Comparison of ENCODE assay signal across 9 cellular contexts in genomic region chr1:204089044-204089751, GRCh38. TPM values are rescaled to one million over a fixed set of nuclear protein-coding genes. Genes with fewer than 3 reads are reported as not detected.
DNase-seq lines count a peak whose midpoint lies in the region; ATAC-seq and TF ChIP-seq lines count a peak whose summit lies in the region.
"Had no signal": no experiment of that assay in that cellular context is flagged by ENCODE, and none has a peak within 500 bp of the region (broad histone marks: within the 10 kb centered on the region; RNA-seq: fewer than 3 reads in every experiment).

No MANE protein-coding gene starts in this region.

- intact Hi-C loops in left lung (cut with DNase I): no loop called here

- H3K9me3 ChIP-seq in GM23248 (ENCODE audit: low read depth) (no peaks in the 10 kb centered on the region), left lung (no peaks in the 10 kb centered on the region)

- H3K27me3 ChIP-seq in GM23248 (replicated peaks; ENCODE audit: insufficient read depth) (no peaks in the 10 kb centered on the region), left lung (no peaks in the 10 kb centered on the region)

- no peaks in the 10 kb centered on the region for H3K9me2 ChIP-seq in GM23248 (ENCODE audit: insufficient read depth)

- no peak overlapping the region for H3K4me3 ChIP-seq in GM23248
- peak overlapping the region; percentile 50 for H3K4me3 ChIP-seq in coronary artery
- H3K4me3 ChIP-seq in left lung: no peak overlapping the region
- no peak overlapping the region for H3K4me3 ChIP-seq in skeletal muscle cell (ENCODE audit: low read depth, low read length)

- TF ChIP-seq CTCF in coronary artery (IDR thresholded peaks at IDR 0.05) (no peak), left lung (IDR thresholded peaks at IDR 0.05) (no peak)

- H3K36me3 ChIP-seq in GM23248 (ENCODE audit: low read depth): no peaks in the 10 kb centered on the region
- no peaks in the 10 kb centered on the region for H3K36me3 ChIP-seq in left lung

- peak overlapping the region; percentile 51 for H3K9ac ChIP-seq in GM23248

- peak overlapping the region; percentile 60 for H2AFZ ChIP-seq in GM23248

- peaks cover 9% of the 10 kb centered on the region; the same call in 1 of the 2 replicates for H3K4me1 ChIP-seq in GM23248 (ENCODE audit: insufficient read depth)
- peaks cover 25 to 84% of the 10 kb centered on the region in 2 donors for H3K4me1 ChIP-seq in left lung

- ATAC-seq in left lung: no peak

- H3K79me2 ChIP-seq in GM23248 (ENCODE audit: insufficient read depth): peaks cover 73% of the 10 kb centered on the region

- peak overlapping the region; percentile 22 for H3K4me2 ChIP-seq in GM23248 (ENCODE audit: unreplicated experiment)

- peak; percentile 64 for DNase-seq in GM23248
- peak; percentile 82 for DNase-seq in coronary artery (ENCODE audit: low spot score)
- peak in 1 of 2 donors; percentile 65 for DNase-seq in left lung
- DNase-seq in skeletal muscle cell (ENCODE audit: low read depth): peak; percentile 76
- no peak for DNase-seq in germinal center (ENCODE audit: low spot score)
- DNase-seq in NCI-H2081 (lab: John Stamatoyannopoulos, UW): no peak
- DNase-seq in cerebellar cortex (ENCODE audit: low spot score): no peak
- no peak for DNase-seq in OCI-M2 (lab: John Stamatoyannopoulos, UW; ENCODE audit: unreplicated experiment)
- DNase-seq: NCI-H1436 treated with DMSO at 0.1 percent for 48 hours had no signal

- in situ Hi-C loops in GM23248 (cut with MboI): no loop called here

- 26 to 31% methylated on average over 15 of the region's 15 CpGs for WGBS in GM23248 (ENCODE audit: low coverage in 1 of 2, low lambda C conversion rate in 2 of 2, missing lambda C conversion rate in 2 of 2), 2 experiments

- peak overlapping the region; percentile 30; the same call in 1 of the 2 replicates for H3K27ac ChIP-seq in GM23248
- peak overlapping the region; percentile 47 to 83 for H3K27ac ChIP-seq in coronary artery
- peak overlapping the region; percentile 52 to 67 for H3K27ac ChIP-seq in left lung

- no peaks in the 10 kb centered on the region for H3F3A ChIP-seq in GM23248 (ENCODE audit: insufficient read depth)

- H4K20me1 ChIP-seq in GM23248 (ENCODE audit: insufficient read depth): no peaks in the 10 kb centered on the region

RNA-seq across cellular contexts. Expression of gene SOX13, which starts 16.3 kb away (rescaled TPM):
- total RNA-seq in GM23248 (2014; rRNA removed; shearing (Covaris generic)): 5.5 and 5.8 TPM in 2 replicates
- polyA plus RNA-seq in GM23248 (2016; fragmentation: Nextera tagmentation; extraction: Ambion mirVana): 3.0 and 3.1 TPM in 2 replicates
- total RNA-seq in left lung: 10 to 100 TPM; 41.7 to 45.0 TPM

Comparison
In these comparisons a context has a peak if more than half of its experiments do, and no peak if none do; other contexts are left out.
1. DNase-seq: peak in GM23248 (single experiment), coronary artery (single experiment) and skeletal muscle cell (single experiment); none in germinal center (single experiment), NCI-H2081 (0 of 2), cerebellar cortex (single experiment) and OCI-M2 (single experiment).
2. Peak in every context shown above with its lines, with median percentiles within 50 percentile points of each other: H3K27ac ChIP-seq.